ENCODE assay signal across 9 cellular contexts in the genomic region with DNA sequence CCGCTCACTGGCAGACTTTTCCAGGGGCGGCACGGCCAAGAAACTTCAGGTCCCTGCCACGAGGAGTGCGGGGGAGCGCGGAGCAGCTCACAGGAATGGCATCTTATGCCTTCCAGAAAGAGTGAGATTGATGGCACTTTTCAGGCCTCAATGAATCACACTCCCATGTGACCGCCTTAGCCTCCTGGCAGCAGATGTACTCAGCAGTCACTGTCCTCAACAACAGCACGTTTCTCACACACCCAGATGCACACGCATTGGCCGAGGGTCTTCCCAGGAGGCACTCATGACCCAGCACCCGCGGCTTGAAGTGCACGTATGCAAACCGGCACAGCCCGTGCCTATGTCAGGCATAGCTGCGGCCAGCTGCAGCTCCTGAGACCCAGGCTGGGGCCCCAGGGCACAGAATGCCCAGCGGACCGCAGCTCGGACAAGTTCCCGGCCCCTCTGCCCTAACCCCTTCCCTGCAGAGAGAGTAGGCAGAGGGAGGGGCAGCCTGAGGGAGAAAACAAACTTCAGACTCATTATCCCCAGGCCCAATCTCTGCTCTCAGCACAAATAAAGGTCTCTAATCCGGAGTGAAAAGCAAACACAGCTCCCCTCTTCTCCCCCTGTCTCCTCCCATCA. TPM values are rescaled to one million over a fixed set of nuclear protein-coding genes. Genes with fewer than 3 reads are reported as not detected.
A peak's percentile ranks its signal among the peaks of the same experiment; 100 is the strongest.
DNase-seq lines count a peak whose midpoint lies in the region; ATAC-seq and TF ChIP-seq lines count a peak whose summit lies in the region.
"Had no signal": no experiment of that assay in that cellular context is flagged by ENCODE, and none has a peak within 500 bp of the region (broad histone marks: within the 10 kb centered on the region; RNA-seq: fewer than 3 reads in every experiment).

No MANE protein-coding gene starts in this region.

- H3K4me3 ChIP-seq in osteoblast (ENCODE audit: insufficient read depth, low read length): peak overlapping the region; percentile 39
- H3K4me3 ChIP-seq in tibial artery: no peak overlapping the region

- H3K27ac ChIP-seq in epithelial cell of prostate: no peak overlapping the region
- H3K27ac ChIP-seq in osteoblast (ENCODE audit: low read depth, low read length): peak overlapping the region; percentile 58
- H3K27ac ChIP-seq in tibial artery: no peak overlapping the region

- no peaks in the 10 kb centered on the region for H3K4me1 Mint-ChIP-seq in T-cell

- no peak overlapping the region for H3K27ac Mint-ChIP-seq in T-cell

- H3K27me3 ChIP-seq in osteoblast (ENCODE audit: insufficient read depth, low read length) (no peaks in the 10 kb centered on the region), tibial artery (peaks cover 0 to 9% of the 10 kb centered on the region in 2 donors)

- H3K4me1 ChIP-seq in osteoblast (ENCODE audit: insufficient read depth, low read length): peaks cover 13% of the 10 kb centered on the region
- peaks cover 0 to 8% (median 4%) of the 10 kb centered on the region in 4 donors for H3K4me1 ChIP-seq in tibial artery

- no peaks in the 10 kb centered on the region for H3K79me2 ChIP-seq in osteoblast (ENCODE audit: insufficient read depth, low read length)

- DNase-seq in DMS79 (lab: John Stamatoyannopoulos, UW) (peak; percentile 42), NCI-H510A (lab: John Stamatoyannopoulos, UW) (peak; percentile 34), epithelial cell of prostate (ENCODE audit: low read depth, low spot score) (peak; percentile 5), osteoblast (ENCODE audit: insufficient read length, low spot score, missing footprints) (peak; percentile 99), tibial artery (no peak), T-cell (no peak)
- DNase-seq: stimulated activated CD4-positive, alpha-beta T cell treated with anti-CD3 and anti-CD28 coated beads, Interleukin-4, amount 100 ng/mL, for 1 hour had no signal

- peak overlapping the region; percentile 56 for H3K4me2 ChIP-seq in osteoblast (ENCODE audit: insufficient read depth, low read length)

- POLR2A ChIA-PET in T-cell (lab: Charles Lee): no interaction called here

- no peak for TF ChIP-seq CTCF in osteoblast (IDR thresholded peaks at IDR 0.05; ENCODE audit: extremely low read depth, low read depth, low read length)
- no peak for TF ChIP-seq CTCF in tibial artery (IDR thresholded peaks at IDR 0.05)

- ATAC-seq in HG02571 (IDR thresholded peaks at IDR 0.05; ENCODE audit: unreplicated experiment): no peak
- no peak for ATAC-seq in GM18873 (IDR thresholded peaks at IDR 0.05; ENCODE audit: low FRiP score, unreplicated experiment)
- no peak for ATAC-seq in T-cell (replicated peaks in 1 of 4)

- intact Hi-C loops in tibial artery (cut with DNase I; ENCODE audit: low total_unique reads): no loop called here

- H2AFZ ChIP-seq in osteoblast (ENCODE audit: low read length): peak overlapping the region; percentile 82

- H4K20me1 ChIP-seq in osteoblast (ENCODE audit: insufficient read depth, low read length): no peaks in the 10 kb centered on the region

- H3K4me3 Mint-ChIP-seq in T-cell: no peak overlapping the region

- H3K27me3 Mint-ChIP-seq in T-cell: peaks cover 3% of the 10 kb centered on the region in 2 donors

- H3K9me3 ChIP-seq in osteoblast (ENCODE audit: low read depth, low read length) (no peaks in the 10 kb centered on the region), tibial artery (no peaks in the 10 kb centered on the region)

- no peaks in the 10 kb centered on the region for H3K36me3 ChIP-seq in osteoblast (ENCODE audit: insufficient read depth, low read length)
- H3K36me3 ChIP-seq in tibial artery: no peaks in the 10 kb centered on the region

- no peaks in the 10 kb centered on the region for H3K9me3 Mint-ChIP-seq in T-cell

- CTCF ChIA-PET in T-cell (lab: Charles Lee): no interaction called here

- no peaks in the 10 kb centered on the region for H3K36me3 Mint-ChIP-seq in T-cell

RNA-seq across cellular contexts. Expression of gene RPUSD4, which starts 48.3 kb away (rescaled TPM):
- 36.2 and 36.8 TPM in 2 replicates for total RNA-seq in osteoblast
- total RNA-seq in T-cell: 10 to 100 TPM; 33.8 to 41.5 (median 40.2) TPM

RNA-seq across cellular contexts. Expression of gene FAM118B, which starts 48.4 kb away (rescaled TPM):
- total RNA-seq in osteoblast (29.5 and 30.4 TPM in 2 replicates), T-cell (10 to 100 TPM in 3 of 5 donors, 1 to 10 TPM in 2; 4.2 to 11.9 (median 11.0) TPM)

Comparison
In these comparisons a context has a peak if more than half of its experiments do, and no peak if none do; other contexts are left out.
1. DNase-seq: peak in DMS79 (single experiment), NCI-H510A (single experiment), epithelial cell of prostate (single experiment) and osteoblast (single experiment); none in tibial artery (0 of 2) and T-cell (0 of 34).